25 cellular contexts compared by ENCODE assay signal in the genomic region with DNA sequence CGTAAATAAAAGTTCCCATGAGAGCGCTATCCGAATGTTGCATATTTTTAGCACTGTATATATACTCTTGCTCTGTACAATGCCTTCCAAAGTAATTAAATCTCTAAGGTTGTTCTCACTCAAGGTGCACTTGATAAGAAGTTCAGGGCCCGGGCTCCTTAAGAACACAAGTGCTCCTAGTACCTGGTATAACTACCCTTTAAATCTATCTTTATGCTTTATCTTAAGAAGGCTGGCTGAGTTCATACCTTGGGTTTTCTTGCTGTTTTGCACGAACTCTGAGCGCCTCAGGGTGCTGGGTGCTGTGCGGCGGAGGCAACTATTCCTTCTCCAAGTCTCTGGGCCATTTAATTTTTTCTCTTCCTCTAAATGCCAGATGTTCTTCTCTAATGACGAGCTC.
DNase-seq lines count a peak whose midpoint lies in the region; ATAC-seq, FAIRE-seq and TF ChIP-seq lines count a peak whose summit lies in the region.
"Had no signal": no experiment of that assay in that cellular context is flagged by ENCODE, and none has a peak within 500 bp of the region (broad histone marks: within the 10 kb centered on the region; RNA-seq: fewer than 3 reads in every experiment).

No MANE protein-coding gene starts in this region.

- no peaks in the 10 kb centered on the region for H3K9me3 Mint-ChIP-seq in nephron
- H3K9me3 Mint-ChIP-seq: activated T-cell treated with anti-CD3 and anti-CD28 coated beads, Interleukin-2, amount 50 U/mL, for 24 hours had no signal

- H3K36me3 ChIP-seq in cardiac muscle cell (no peaks in the 10 kb centered on the region), heart left ventricle (no peaks in the 10 kb centered on the region), keratinocyte (ENCODE audit: control insufficient read depth in 2 of 2, extremely low read depth in 1 of 2, insufficient read depth in 2 of 2, low read length in 2 of 2) (no peaks in the 10 kb centered on the region), MG63 (peaks cover 14% of the 10 kb centered on the region)
- H3K36me3 ChIP-seq: neutrophil had no signal

- no peak overlapping the region for H2AFZ ChIP-seq in keratinocyte (ENCODE audit: control insufficient read depth, low read length)

- peaks cover 6% of the 10 kb centered on the region for H3K36me3 Mint-ChIP-seq in nephron (ENCODE audit: low read depth)

- WGBS in heart left ventricle, 4 donors, result 85 to 91% (median 90%) methylated on average over 9 of the region's 9 CpGs

- no peak for TF ChIP-seq CTCF in cardiac muscle cell (IDR thresholded peaks at IDR 0.05; ENCODE audit: low read depth, low read length)
- TF ChIP-seq CTCF in heart left ventricle (IDR thresholded peaks at IDR 0.05), result no peak
- TF ChIP-seq CTCF in keratinocyte (optimal IDR thresholded peaks at IDR 0.05 in 1 of 3, IDR thresholded peaks at IDR 0.05 in 1 of 3, conservative IDR thresholded peaks at IDR 0.05 in 1 of 3; ENCODE audit: extremely low read depth in 1 of 3, insufficient read depth in 2 of 3, low read length in 3 of 3), result no peak
- TF ChIP-seq CTCF in nephron (IDR thresholded peaks at IDR 0.05; ENCODE audit: unreplicated experiment in 3 of 3), result no peak

- no peaks in the 10 kb centered on the region for H3K9me3 ChIP-seq in cardiac muscle cell (ENCODE audit: low read depth)
- H3K9me3 ChIP-seq in heart left ventricle, result no peaks in the 10 kb centered on the region
- H3K9me3 ChIP-seq in keratinocyte (ENCODE audit: control insufficient read depth, low read depth, low read length), result no peaks in the 10 kb centered on the region
- H3K9me3 ChIP-seq in MG63, result no peaks in the 10 kb centered on the region
- H3K9me3 ChIP-seq: neutrophil, SK-N-SH had no signal

- peak overlapping the region; percentile 79 to 83 (median 81) for H3K4me3 Mint-ChIP-seq in nephron
- H3K4me3 Mint-ChIP-seq: activated CD8-positive, alpha-beta T cell treated with anti-CD3 and anti-CD28 coated beads, Interleukin-2, amount 10 ng/mL, durations not matched to agents 7 days and 5 days; activated T-cell treated with anti-CD3 and anti-CD28 coated beads, Interleukin-2, amount 50 U/mL, for 24 hours had no signal

- H3K4me1 ChIP-seq in cardiac muscle cell (ENCODE audit: low read depth) (peaks cover 34% of the 10 kb centered on the region), heart left ventricle (peaks cover 6 to 57% (median 37%) of the 10 kb centered on the region in 12 donors), keratinocyte (ENCODE audit: control insufficient read depth, extremely low read depth, insufficient read depth, low read length) (peaks cover 52% of the 10 kb centered on the region)

- H3K4me2 ChIP-seq in keratinocyte (ENCODE audit: control insufficient read depth, extremely low read depth, insufficient read depth, low read depth, low read length), result peak overlapping the region; percentile 54
- H3K4me2 ChIP-seq: SK-N-SH had no signal

- peaks cover 58% of the 10 kb centered on the region for H3K4me1 Mint-ChIP-seq in nephron

- no peak for ATAC-seq in heart left ventricle
- no peak for ATAC-seq in GM18861 (IDR thresholded peaks at IDR 0.05; ENCODE audit: unreplicated experiment)
- ATAC-seq: activated CD8-positive, alpha-beta T cell treated with anti-CD3 and anti-CD28 coated beads, Interleukin-2, amount 10 ng/mL, durations not matched to agents 7 days and 5 days; sciatic nerve had no signal

- FAIRE-seq in keratinocyte (lab: Jason Lieb, UNC), result no peak
- FAIRE-seq: GM12892, H54 had no signal

- H3K27me3 Mint-ChIP-seq in nephron (ENCODE audit: low read depth), result no peaks in the 10 kb centered on the region
- H3K27me3 Mint-ChIP-seq: activated T-cell treated with anti-CD3 and anti-CD28 coated beads, Interleukin-2, amount 50 U/mL, for 24 hours had no signal

- intact Hi-C loops in heart left ventricle (cut with DNase I), result no loop called here

- no peaks in the 10 kb centered on the region for H4K20me1 ChIP-seq in keratinocyte (ENCODE audit: control insufficient read depth, extremely low read depth, insufficient read depth, low read length)

- dilution Hi-C loops in keratinocyte (cut with MboI; ENCODE audit: extremely low pct_ligation_motif_present, low sequenced_read_pairs), result no loop called here

- no peak overlapping the region for H3K4me3 ChIP-seq in cardiac muscle cell
- no peak overlapping the region for H3K4me3 ChIP-seq in heart left ventricle
- peak overlapping the region in 1 of 3 experiments; percentile 63 for H3K4me3 ChIP-seq in keratinocyte (ENCODE audit: control insufficient read depth in 2 of 3, extremely low read depth in 1 of 3, insufficient read depth in 2 of 3, low read depth in 1 of 3, low read length in 3 of 3)
- H3K4me3 ChIP-seq in MG63, result no peak overlapping the region

- peak overlapping the region; percentile 56 to 99 (median 98) for H3K27ac Mint-ChIP-seq in nephron
- H3K27ac Mint-ChIP-seq: activated CD8-positive, alpha-beta T cell treated with anti-CD3 and anti-CD28 coated beads, Interleukin-2, amount 10 ng/mL, durations not matched to agents 7 days and 5 days; activated T-cell treated with anti-CD3 and anti-CD28 coated beads, Interleukin-2, amount 50 U/mL, for 24 hours had no signal

- DNase-seq in cardiac muscle cell (ENCODE audit: low read depth in 1 of 2, low spot score in 1 of 2), result no peak
- DNase-seq in heart left ventricle, result no peak
- DNase-seq in keratinocyte (ENCODE audit: low read depth, low spot score), result no peak
- no peak for DNase-seq in iPS-NIHi11 (ENCODE audit: low spot score)
- DNase-seq in DMS153 (lab: John Stamatoyannopoulos, UW), result no peak
- no peak for DNase-seq in MG63
- DNase-seq: activated CD8-positive, alpha-beta T cell treated with anti-CD3 and anti-CD28 coated beads, Interleukin-2, amount 10 ng/mL, durations not matched to agents 7 days and 5 days; activated naive CD4-positive, alpha-beta T cell treated with anti-CD3 and anti-CD28 coated beads, Interleukin-2, amount 50 U/mL, for 16 hours; activated T-cell treated with anti-CD3 and anti-CD28 coated beads, Interleukin-2, amount 50 U/mL, for 24 hours; aorta; kidney glomerular epithelial cell; midbrain; NCI-H1417; NCI-H2171 treated with DMSO at 0.1 percent for 48 hours; SK-N-SH; stimulated activated naive CD4-positive, alpha-beta T cell treated with Interleukin-2 at 50 U/mL for 16 hours; T-helper 9 cell; trophoblast cell had no signal

- H3K27me3 ChIP-seq in cardiac muscle cell (no peaks in the 10 kb centered on the region), heart left ventricle (no peaks in the 10 kb centered on the region), keratinocyte (ENCODE audit: control insufficient read depth, extremely low read depth, insufficient read depth, low read length) (no peaks in the 10 kb centered on the region), MG63 (no peaks in the 10 kb centered on the region)
- H3K27me3 ChIP-seq: neutrophil had no signal

- TF ChIP-seq POLR2A in heart left ventricle (IDR thresholded peaks at IDR 0.05), result no peak

- peaks cover 3% of the 10 kb centered on the region for H3K9me1 ChIP-seq in keratinocyte (ENCODE audit: control insufficient read depth, extremely low read depth, insufficient read depth, low read length)

- peak overlapping the region; percentile 4 for H3K27ac ChIP-seq in cardiac muscle cell
- H3K27ac ChIP-seq in heart left ventricle, result no peak overlapping the region
- no peak overlapping the region for H3K27ac ChIP-seq in keratinocyte (ENCODE audit: control insufficient read depth, insufficient read depth, low read length)
- H3K27ac ChIP-seq: C4-2B, neutrophil had no signal

- no peak overlapping the region for H3K9ac ChIP-seq in keratinocyte (ENCODE audit: control insufficient read depth, extremely low read depth, insufficient read depth, low read length)
- H3K9ac ChIP-seq: SK-N-SH had no signal

- peaks cover 61% of the 10 kb centered on the region for H3K79me2 ChIP-seq in keratinocyte (ENCODE audit: control insufficient read depth, insufficient read depth, low read length)
